ENCODE assay signal across 12 cellular contexts in genomic region chr20:36819662-36820061, GRCh38. TPM values are rescaled to one million over a fixed set of nuclear protein-coding genes. Genes with fewer than 3 reads are reported as not detected.
A peak's percentile ranks its signal among the peaks of the same experiment; 100 is the strongest.
DNase-seq lines count a peak whose midpoint lies in the region; ATAC-seq, FAIRE-seq and TF ChIP-seq lines count a peak whose summit lies in the region.
"Had no signal": no experiment of that assay in that cellular context is flagged by ENCODE, and none has a peak within 500 bp of the region (broad histone marks: within the 10 kb centered on the region; RNA-seq: fewer than 3 reads in every experiment).

No MANE protein-coding gene starts in this region.

- CTCF ChIA-PET in H1 (lab: Charles Lee; ENCODE audit: partially characterized antibody), result interaction anchor here (0.7 to 2.6 kb wide), 15 partner anchors 8 to 196 kb away, joined by 3 to 11 read pairs (median 3); no protein-coding TSS in a partner anchor
- CTCF ChIA-PET in activated CD4-positive, alpha-beta T cell treated with anti-CD3 and anti-CD28 coated beads for 36 hours (lab: Charles Lee), result interaction anchor here (1.0 to 3.7 kb wide), 4 partner anchors 11 to 138 kb away, joined by 3 to 13 read pairs (median 4); no protein-coding TSS in a partner anchor

- peak; percentile 64 for DNase-seq in ELF-1 (ENCODE audit: low read depth, low spot score)
- DNase-seq in NCI-H2029 treated with DMSO at 0.1 percent for 48 hours (lab: John Stamatoyannopoulos, UW), result peak; percentile 77
- no peak for DNase-seq in H1 (ENCODE audit: low read depth in 1 of 2, low spot score in 2 of 2)
- DNase-seq in KG1 (lab: John Stamatoyannopoulos, UW), result no peak
- no peak for DNase-seq in midbrain (lab: John Stamatoyannopoulos, UW)
- DNase-seq in activated CD4-positive, alpha-beta T cell treated with anti-CD3 and anti-CD28 coated beads for 36 hours, result no peak
- DNase-seq: T-helper 17 cell had no signal

- H3K27ac Mint-ChIP-seq in activated CD4-positive, alpha-beta T cell treated with anti-CD3 and anti-CD28 coated beads for 36 hours, result no peak overlapping the region
- H3K27ac Mint-ChIP-seq: T-helper 17 cell had no signal

- TF ChIP-seq POLR2A in H1 (IDR thresholded peaks at IDR 0.05; ENCODE audit: control extremely low read depth in 1 of 2, low read depth in 2 of 2, low read length in 2 of 2), result no peak

- no peak overlapping the region for H3K56ac ChIP-seq in H1 (replicated peaks; ENCODE audit: insufficient read length, low read depth, low read length)

- H3K27me3 ChIP-seq in H1 (replicated peaks in 1 of 4; ENCODE audit: control insufficient read depth in 3 of 4, extremely low read depth in 1 of 4, insufficient read depth in 3 of 4, low read length in 3 of 4), result no peaks in the 10 kb centered on the region
- H3K27me3 ChIP-seq in parathyroid adenoma (ENCODE audit: control insufficient read depth, insufficient read depth, low read length), result no peaks in the 10 kb centered on the region

- no peak overlapping the region for H2BK20ac ChIP-seq in H1 (ENCODE audit: low read length)

- no peak for TF ChIP-seq RAD21 in H1 (IDR thresholded peaks at IDR 0.05 in 1 of 2, conservative IDR thresholded peaks at IDR 0.05 in 1 of 2; ENCODE audit: low read depth in 2 of 2, low read length in 2 of 2)

- H3K79me2 ChIP-seq in H1 (ENCODE audit: control insufficient read depth in 1 of 2, insufficient read depth in 2 of 2, low read length in 2 of 2) (no peaks in the 10 kb centered on the region), parathyroid adenoma (no peaks in the 10 kb centered on the region)

- H3K79me1 ChIP-seq in H1 (ENCODE audit: low read depth, low read length), result no peaks in the 10 kb centered on the region; the same call in 1 of the 2 replicates

- H3K4me3 ChIP-seq in H1 (ENCODE audit: extremely low read depth in 1 of 4, insufficient read depth in 2 of 4, low read depth in 3 of 4, low read length in 4 of 4) (no peak overlapping the region), parathyroid adenoma (ENCODE audit: low read depth, low read length) (peak overlapping the region; percentile 7)
- H3K4me3 ChIP-seq: lung had no signal

- H3K27ac ChIP-seq in H1 (ENCODE audit: low read depth, low read length) (no peak overlapping the region), parathyroid adenoma (peak overlapping the region; percentile 52)

- H2AFZ ChIP-seq in H1 (ENCODE audit: low read length) (no peak overlapping the region), parathyroid adenoma (peak overlapping the region; percentile 10)

- no peak overlapping the region for H4K8ac ChIP-seq in H1 (ENCODE audit: extremely low read depth, insufficient read depth, low read length)

- no peak overlapping the region for H4K91ac ChIP-seq in H1 (replicated peaks; ENCODE audit: insufficient read length, low read length)

- H2BK12ac ChIP-seq in H1 (ENCODE audit: low read depth, low read length), result peak overlapping the region; percentile 68; the same call in 1 of the 2 replicates

- H3K27me3 Mint-ChIP-seq in activated CD4-positive, alpha-beta T cell treated with anti-CD3 and anti-CD28 coated beads for 36 hours, result no peaks in the 10 kb centered on the region
- H3K27me3 Mint-ChIP-seq: T-helper 17 cell had no signal

- no peak overlapping the region for H3K4me3 Mint-ChIP-seq in activated CD4-positive, alpha-beta T cell treated with anti-CD3 and anti-CD28 coated beads for 36 hours
- H3K4me3 Mint-ChIP-seq: T-helper 17 cell had no signal

- intact Hi-C loops in activated CD4-positive, alpha-beta T cell treated with anti-CD3 and anti-CD28 coated beads for 36 hours (cut with DNase I, micrococcal nuclease), result no loop called here

- H2BK15ac ChIP-seq in H1 (ENCODE audit: low read length), result no peak overlapping the region

- H3K9me3 ChIP-seq in H1 (ENCODE audit: insufficient read depth in 2 of 2, low read depth in 1 of 2, low read length in 1 of 2) (no peaks in the 10 kb centered on the region), parathyroid adenoma (ENCODE audit: control insufficient read depth, low read length) (no peaks in the 10 kb centered on the region)

- H3K4me1 ChIP-seq in H1 (replicated peaks in 1 of 4; ENCODE audit: control insufficient read depth in 3 of 4, insufficient read depth in 4 of 4, low read length in 3 of 4) (peaks cover 3 to 10% (median 6%) of the 10 kb centered on the region in 4 experiments; a peak in 5 of 7 replicates), parathyroid adenoma (peaks cover 6% of the 10 kb centered on the region)

- H3K18ac ChIP-seq in H1 (ENCODE audit: extremely low read depth, low read length), result no peak overlapping the region

- H3K23ac ChIP-seq in H1 (ENCODE audit: insufficient read length), result no peak overlapping the region

- POLR2A ChIA-PET in H1 (lab: Charles Lee; ENCODE audit: partially characterized antibody), result interaction anchor here (0.5 to 0.9 kb wide), 2 partner anchors 44 to 105 kb away, joined by 3 read pairs; a partner anchor contains a TSS
- POLR2A ChIA-PET in activated CD4-positive, alpha-beta T cell treated with anti-CD3 and anti-CD28 coated beads for 36 hours (lab: Charles Lee), result no interaction called here

- WGBS in H1 (ENCODE audit: extremely low coverage in 1 of 2, insufficient coverage in 1 of 2, insufficient read length in 1 of 2, insufficient replicate concordance in 2 of 2, low coverage in 1 of 2, low lambda C conversion rate in 2 of 2, missing lambda C conversion rate in 1 of 2), 2 experiments, result 56% methylated on average over 5 of the region's 5 CpGs; no CpG with 5 or more reads in 1 of the 2 experiments

- H3K4ac ChIP-seq in H1 (replicated peaks; ENCODE audit: insufficient read length, low read depth, low read length), result no peak overlapping the region

- no peak for ATAC-seq in GM21825 (IDR thresholded peaks at IDR 0.05; ENCODE audit: unreplicated experiment)
- ATAC-seq in activated CD4-positive, alpha-beta T cell treated with anti-CD3 and anti-CD28 coated beads for 36 hours, result no peak
- ATAC-seq: T-helper 17 cell had no signal

- no peak overlapping the region for H3K14ac ChIP-seq in H1 (ENCODE audit: insufficient read length)

- H3K9me3 Mint-ChIP-seq in activated CD4-positive, alpha-beta T cell treated with anti-CD3 and anti-CD28 coated beads for 36 hours (ENCODE audit: low read depth), result no peaks in the 10 kb centered on the region

- peaks cover 0 to 2% of the 10 kb centered on the region in 2 experiments for H4K20me1 ChIP-seq in H1 (replicated peaks in 1 of 2; ENCODE audit: control insufficient read depth in 1 of 2, insufficient read depth in 2 of 2, low read length in 2 of 2)

- no peaks in the 10 kb centered on the region for H3K23me2 ChIP-seq in H1 (ENCODE audit: low read depth, low read length)

- H3K36me3 Mint-ChIP-seq in activated CD4-positive, alpha-beta T cell treated with anti-CD3 and anti-CD28 coated beads for 36 hours (ENCODE audit: low read depth), result no peaks in the 10 kb centered on the region

- TF ChIP-seq CTCF in H1 (IDR thresholded peaks at IDR 0.05; ENCODE audit: control extremely low read depth in 1 of 3, insufficient read depth in 1 of 3, low read depth in 1 of 3, low read length in 3 of 3) (no peak), parathyroid adenoma (IDR thresholded peaks at IDR 0.05) (peak; percentile 14)

- H2BK120ac ChIP-seq in H1 (replicated peaks; ENCODE audit: low read depth, low read length), result no peak overlapping the region

- H3K36me3 ChIP-seq in H1 (ENCODE audit: control insufficient read depth in 2 of 4, insufficient read depth in 4 of 4, low read length in 3 of 4) (peaks cover 0 to 19% (median 12%) of the 10 kb centered on the region in 4 experiments; a peak in 5 of 8 replicates), parathyroid adenoma (ENCODE audit: control insufficient read depth, insufficient read depth, low read length) (no peaks in the 10 kb centered on the region)

- no peak for FAIRE-seq in H1 (lab: Jason Lieb, UNC)
- FAIRE-seq: bronchial epithelial cell had no signal

- peak overlapping the region; percentile 40; the same call in 1 of the 2 replicates for H2AK5ac ChIP-seq in H1 (ENCODE audit: low read depth, low read length)

- H4K5ac ChIP-seq in H1 (ENCODE audit: insufficient read length, low read depth, low read length), result no peak overlapping the region

- no peaks in the 10 kb centered on the region for H3K4me1 Mint-ChIP-seq in activated CD4-positive, alpha-beta T cell treated with anti-CD3 and anti-CD28 coated beads for 36 hours
- H3K4me1 Mint-ChIP-seq: T-helper 17 cell had no signal

- no peak for TF ChIP-seq EP300 in H1 (IDR thresholded peaks at IDR 0.05; ENCODE audit: borderline replicate concordance in 1 of 2, low read depth in 2 of 2, low read length in 2 of 2)

- H3K4me2 ChIP-seq in H1 (ENCODE audit: insufficient read depth in 1 of 2, low read depth in 2 of 2, low read length in 2 of 2) (peak overlapping the region; percentile 17 to 35; a peak in 3 of 4 replicates), parathyroid adenoma (ENCODE audit: low read length) (peak overlapping the region; percentile 33)

- H3K9ac ChIP-seq in H1 (replicated peaks in 1 of 4; ENCODE audit: extremely low read depth in 1 of 4, low read depth in 3 of 4, low read length in 3 of 4) (no peak overlapping the region; a peak in 1 of 7 replicates), parathyroid adenoma (no peak overlapping the region)

- no peak overlapping the region for H2BK5ac ChIP-seq in H1 (ENCODE audit: low read depth, low read length)

RNA-seq across cellular contexts. Expression of gene DSN1, which starts 46.1 kb away (rescaled TPM):
- 24.8 and 26.2 TPM in 2 replicates for total RNA-seq in H1 (2021; fragmentation: NEBNext Ultra II Directional; extraction: Animal tissue kit (Norgen Biotek cat#: 25700))
- 8.5 and 12.0 TPM in 2 replicates for polyA plus RNA-seq in H1 (2011; rRNA removed)
- polyA plus RNA-seq in H1 (2011; cell fraction: cytosol; rRNA removed), result 17.9 TPM
- polyA plus RNA-seq in H1 (2011; cell fraction: nucleus; rRNA removed), result 6.3 TPM
- polyA plus RNA-seq in H1 (2012, experiment 1 of 2), result 19.0 to 25.1 TPM (median 20.4 TPM) in 4 replicates
- 3.8 TPM for polyA plus RNA-seq in H1 (2012, experiment 2 of 2)
- polyA plus RNA-seq in H1 (2013, experiment 1 of 2), result 20.9 TPM
- polyA plus RNA-seq in H1 (2013, experiment 2 of 2), result 20.6 TPM
- 13.6 and 14.7 TPM in 2 replicates for polyA minus RNA-seq in H1 (2011; rRNA and poly(A)+ RNA removed)
- polyA minus RNA-seq in H1 (2011; cell fraction: cytosol; rRNA and poly(A)+ RNA removed), result 10.3 TPM
- polyA minus RNA-seq in H1 (2011; cell fraction: nucleus; rRNA and poly(A)+ RNA removed), result 11.6 TPM
- total RNA-seq in activated CD4-positive, alpha-beta T cell treated with anti-CD3 and anti-CD28 coated beads for 36 hours, result 10 to 100 TPM; 20.4 to 20.7 TPM

RNA-seq across cellular contexts. Expression of gene TLDC2, which starts 56.3 kb away (rescaled TPM):
- 0.23 and 0.34 TPM in 2 replicates for total RNA-seq in H1 (2021; fragmentation: NEBNext Ultra II Directional; extraction: Animal tissue kit (Norgen Biotek cat#: 25700))
- 0.20 and 0.29 TPM in 2 replicates for polyA plus RNA-seq in H1 (2011; rRNA removed)
- 0.25 TPM for polyA plus RNA-seq in H1 (2011; cell fraction: cytosol; rRNA removed)
- polyA plus RNA-seq in H1 (2011; cell fraction: nucleus; rRNA removed), result 0.17 TPM
- 0.42 to 0.85 TPM (median 0.63 TPM) in 4 replicates for polyA plus RNA-seq in H1 (2012, experiment 1 of 2)
- 0.37 TPM for polyA plus RNA-seq in H1 (2012, experiment 2 of 2)
- 0.06 TPM for polyA plus RNA-seq in H1 (2013, experiment 1 of 2)
- polyA plus RNA-seq in H1 (2013, experiment 2 of 2), result 0.13 TPM
- polyA minus RNA-seq in H1 (2011; rRNA and poly(A)+ RNA removed), result 0.20 TPM in 1 of 2 replicates, not detected in the other
- not detected for polyA minus RNA-seq in H1 (2011; cell fraction: cytosol; rRNA and poly(A)+ RNA removed)
- polyA minus RNA-seq in H1 (2011; cell fraction: nucleus; rRNA and poly(A)+ RNA removed), result 0.60 TPM
- total RNA-seq in activated CD4-positive, alpha-beta T cell treated with anti-CD3 and anti-CD28 coated beads for 36 hours, result not detected
- total RNA-seq: HT1080, T-helper 17 cell had no signal

Comparison
In these comparisons a context has a peak if more than half of its experiments do, and no peak if none do; other contexts are left out.
1. DNase-seq: peak in ELF-1 (single experiment) and NCI-H2029 treated with DMSO at 0.1 percent for 48 hours (single experiment); none in H1 (0 of 2), KG1 (single experiment), midbrain (single experiment) and activated CD4-positive, alpha-beta T cell treated with anti-CD3 and anti-CD28 coated beads for 36 hours (single experiment).